In the genomic region with DNA sequence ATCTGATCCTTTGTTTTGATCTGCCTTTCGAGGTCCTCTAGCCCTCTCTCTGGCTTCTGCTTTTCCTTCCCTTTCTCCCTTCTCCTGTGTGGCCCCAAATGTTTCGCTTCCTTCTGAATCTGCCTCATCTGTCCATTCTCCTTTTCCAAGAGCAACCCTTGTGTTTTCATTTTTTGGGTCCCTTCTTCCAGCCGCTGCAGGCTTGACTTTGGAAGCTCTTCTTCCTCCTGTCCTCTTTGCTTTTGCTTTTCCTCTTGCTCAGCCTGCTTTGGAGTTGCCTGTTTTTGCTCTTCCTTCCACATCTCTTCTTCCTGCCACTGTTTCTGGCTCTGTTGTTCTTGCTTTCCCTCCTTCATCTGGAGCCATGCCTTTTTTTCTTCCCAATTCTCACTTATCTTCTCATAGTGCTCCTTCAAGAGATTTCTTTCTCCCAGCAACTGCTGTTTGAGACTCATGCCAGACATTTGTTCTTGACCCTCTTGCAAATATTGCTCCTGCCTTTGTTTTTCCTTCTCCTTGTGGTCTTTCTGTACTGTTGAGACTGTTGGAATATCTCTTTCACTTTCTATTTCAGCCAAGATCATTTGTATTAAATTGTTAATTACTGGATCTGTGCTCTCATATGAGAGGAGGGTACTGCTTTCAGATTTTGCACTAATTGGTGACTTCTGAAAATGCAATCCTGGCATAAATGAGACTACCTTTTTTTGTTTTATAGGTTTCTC, we compare ENCODE assay signal across 15 cellular contexts. TPM values are rescaled to one million over a fixed set of nuclear protein-coding genes. Genes with fewer than 3 reads are reported as not detected.
DNase-seq lines count a peak whose midpoint lies in the region; ATAC-seq lines count a peak whose summit lies in the region.
"Had no signal": no experiment of that assay in that cellular context is flagged by ENCODE, and none has a peak within 500 bp of the region (broad histone marks: within the 10 kb centered on the region; RNA-seq: fewer than 3 reads in every experiment).

No MANE protein-coding gene starts in this region.

- H3K4me1 ChIP-seq in SJSA1 (replicated peaks) = peaks cover 12% of the 10 kb centered on the region
- H3K4me1 ChIP-seq: ascending aorta had no signal

- ATAC-seq in sciatic nerve (peak; percentile 45), GM18519 (IDR thresholded peaks at IDR 0.05; ENCODE audit: low FRiP score, unreplicated experiment) (no peak), GM19467 (IDR thresholded peaks at IDR 0.05; ENCODE audit: unreplicated experiment) (no peak), HG03432 (IDR thresholded peaks at IDR 0.05; ENCODE audit: unreplicated experiment) (no peak)

- H3K4me3 ChIP-seq in SJSA1 = no peak overlapping the region
- H3K4me3 ChIP-seq: ascending aorta, SK-N-MC had no signal

- H3K9me3 ChIP-seq in SJSA1 (replicated peaks) = no peaks in the 10 kb centered on the region
- H3K9me3 ChIP-seq: ascending aorta had no signal

- intact Hi-C loops in sciatic nerve (cut with DNase I) = no loop called here

- H3K27me3 ChIP-seq in SJSA1 (replicated peaks) = no peaks in the 10 kb centered on the region
- H3K27me3 ChIP-seq: ascending aorta had no signal

- DNase-seq in HCEC 1CT (peak; percentile 10), SJSA1 (ENCODE audit: low read depth in 1 of 2, low spot score in 2 of 2) (peak in 1 of 2 experiments; percentile 38), fibroblast of the conjunctiva (ENCODE audit: low read depth) (peak; percentile 3), sciatic nerve (ENCODE audit: low spot score) (no peak)
- no peak for DNase-seq in activated effector memory CD4-positive, alpha-beta T cell treated with anti-CD3 and anti-CD28 coated beads, Interleukin-2, amount 50 U/mL, for 16 hours
- DNase-seq: activated T-cell treated with anti-CD3 and anti-CD28 coated beads for 4 hours, NCI-H1436 treated with DMSO at 0.1 percent for 48 hours, retina had no signal

- peak overlapping the region; percentile 6; the same call in 1 of the 2 replicates for H3K27ac ChIP-seq in SJSA1
- H3K27ac ChIP-seq: ascending aorta, SK-N-MC, VCaP had no signal

- no peaks in the 10 kb centered on the region for H3K36me3 ChIP-seq in SJSA1
- H3K36me3 ChIP-seq: ascending aorta had no signal

RNA-seq across cellular contexts. Expression of gene FAM186A, which starts 42.4 kb away (rescaled TPM):
- 0.03 TPM in 1 of 2 replicates, not detected in the other for total RNA-seq in SJSA1 (2014; rRNA removed; shearing (Covaris generic))
- total RNA-seq in sciatic nerve = not detected
- total RNA-seq: ascending aorta, temporal lobe had no signal

RNA-seq across cellular contexts. Expression of gene LARP4, which starts 46.7 kb away (rescaled TPM):
- 20.9 and 38.1 TPM in 2 replicates for total RNA-seq in SJSA1 (2014; rRNA removed; shearing (Covaris generic))
- total RNA-seq in sciatic nerve = 76.5 TPM

Comparison
In these comparisons a context has a peak if more than half of its experiments do, and no peak if none do; other contexts are left out.
1. DNase-seq: peak in HCEC 1CT (single experiment) and fibroblast of the conjunctiva (single experiment); none in sciatic nerve (single experiment) and activated effector memory CD4-positive, alpha-beta T cell treated with anti-CD3 and anti-CD28 coated beads, Interleukin-2, amount 50 U/mL, for 16 hours (single experiment).